In genomic region chr1:1678581-1679380, GRCh38 we compare ENCODE assay signal across 7 cellular contexts. TPM values are rescaled to one million over a fixed set of nuclear protein-coding genes. Genes with fewer than 3 reads are reported as not detected.
DNase-seq lines count a peak whose midpoint lies in the region; ATAC-seq and TF ChIP-seq lines count a peak whose summit lies in the region.

No MANE protein-coding gene starts in this region.

- peak overlapping the region; percentile 88 for H3K27ac ChIP-seq in naive thymus-derived CD4-positive, alpha-beta T cell (ENCODE audit: low read depth, low read length)
- H3K27ac ChIP-seq in gastrocnemius medialis: no peak overlapping the region

- H3K36me3 ChIP-seq in naive thymus-derived CD4-positive, alpha-beta T cell (ENCODE audit: control insufficient read depth in 2 of 3, insufficient read depth in 3 of 3, low read length in 3 of 3): peaks cover 0 to 16% (median 0%) of the 10 kb centered on the region in 3 experiments
- H3K36me3 ChIP-seq in gastrocnemius medialis: peaks cover 0 to 7% of the 10 kb centered on the region in 2 donors

- peak overlapping the region; percentile 82 to 97 (median 90) for H3K4me3 Mint-ChIP-seq in naive thymus-derived CD4-positive, alpha-beta T cell

- no peaks in the 10 kb centered on the region for H3K27me3 ChIP-seq in naive thymus-derived CD4-positive, alpha-beta T cell (ENCODE audit: control insufficient read depth in 2 of 2, insufficient read depth in 2 of 2, low read length in 2 of 2)
- no peaks in the 10 kb centered on the region for H3K27me3 ChIP-seq in gastrocnemius medialis

- H3K36me3 Mint-ChIP-seq in naive thymus-derived CD4-positive, alpha-beta T cell: peaks cover 0 to 11% (median 0%) of the 10 kb centered on the region in 5 donors

- ATAC-seq in GM18519 (IDR thresholded peaks at IDR 0.05; ENCODE audit: low FRiP score, unreplicated experiment) (peak; percentile 32), gastrocnemius medialis (no peak)
- ATAC-seq in naive thymus-derived CD4-positive, alpha-beta T cell: peak; percentile 56

- H3K9me3 ChIP-seq in naive thymus-derived CD4-positive, alpha-beta T cell (ENCODE audit: control insufficient read depth in 2 of 3, low read length in 3 of 3): no peaks in the 10 kb centered on the region
- H3K9me3 ChIP-seq in gastrocnemius medialis: no peaks in the 10 kb centered on the region

- H3K27ac Mint-ChIP-seq in naive thymus-derived CD4-positive, alpha-beta T cell: peak overlapping the region; percentile 91 to 100 (median 96)

- peak; percentile 17 to 28 for DNase-seq in Kasumi-1 (lab: John Stamatoyannopoulos, UW)
- DNase-seq in cardiac fibroblast (ENCODE audit: low read depth in 2 of 2): no peak
- DNase-seq in naive thymus-derived CD4-positive, alpha-beta T cell: peak in 6 of 9 donors; percentile 29 to 56 (median 50)
- no peak for DNase-seq in SKM-1 treated with dmso at 0.1 percent for 144 hours (lab: John Stamatoyannopoulos, UW; ENCODE audit: unreplicated experiment)
- no peak for DNase-seq in NCI-H1105 treated with DMSO at 0.1 percent for 48 hours (lab: John Stamatoyannopoulos, UW)
- no peak for DNase-seq in gastrocnemius medialis

- in situ Hi-C loops in gastrocnemius medialis (cut with MboI; ENCODE audit: low sequenced_read_pairs in 4 of 4): no loop called here

- TF ChIP-seq POLR2A in gastrocnemius medialis (IDR thresholded peaks at IDR 0.05): no peak

- H3K9me3 Mint-ChIP-seq in naive thymus-derived CD4-positive, alpha-beta T cell: no peaks in the 10 kb centered on the region

- H3K4me1 Mint-ChIP-seq in naive thymus-derived CD4-positive, alpha-beta T cell: peaks cover 24 to 43% (median 30%) of the 10 kb centered on the region in 7 donors

- CTCF ChIA-PET in naive thymus-derived CD4-positive, alpha-beta T cell (lab: Charles Lee): interaction anchor here (0.7 kb wide), 1 partner anchor 14 kb away, joined by 3 read pairs; the partner anchor contains the start of gene SLC35E2B

- intact Hi-C loops in naive thymus-derived CD4-positive, alpha-beta T cell (cut with micrococcal nuclease): loop anchor here (2.0 to 5.0 kb wide), 2 partner anchors 20 to 229 kb away; partner anchors contain the start of gene CDK11B (in 1 of the 2)
- intact Hi-C loops in gastrocnemius medialis (cut with DNase I; ENCODE audit: low total_unique reads): no loop called here

- POLR2A ChIA-PET in naive thymus-derived CD4-positive, alpha-beta T cell (lab: Charles Lee): interaction anchor here (0.6 to 2.3 kb wide), 7 partner anchors 9 to 617 kb away, joined by 3 to 6 read pairs (median 4); partner anchors contain the start of gene MIB2

- no peaks in the 10 kb centered on the region for H3K27me3 Mint-ChIP-seq in naive thymus-derived CD4-positive, alpha-beta T cell

- H3K4me3 ChIP-seq in cardiac fibroblast (replicated peaks in 1 of 2; ENCODE audit: low read depth in 2 of 2, low read length in 2 of 2): no peak overlapping the region
- H3K4me3 ChIP-seq in naive thymus-derived CD4-positive, alpha-beta T cell (ENCODE audit: low read length): peak overlapping the region; percentile 77
- H3K4me3 ChIP-seq in gastrocnemius medialis: no peak overlapping the region

- TF ChIP-seq CTCF in cardiac fibroblast (IDR thresholded peaks at IDR 0.05; ENCODE audit: low read depth, low read length) (peak; percentile 32), gastrocnemius medialis (IDR thresholded peaks at IDR 0.05 in 4 of 5, conservative IDR thresholded peaks at IDR 0.05 in 1 of 5) (no peak)

- peaks cover 9 to 10% of the 10 kb centered on the region in 2 donors for H3K4me1 ChIP-seq in naive thymus-derived CD4-positive, alpha-beta T cell (ENCODE audit: control insufficient read depth in 2 of 2, insufficient read depth in 2 of 2, low read length in 2 of 2)
- H3K4me1 ChIP-seq in gastrocnemius medialis: peaks cover 0 to 7% of the 10 kb centered on the region in 2 donors

RNA-seq across cellular contexts. Expression of gene SLC35E2B, which starts 13.8 kb away (rescaled TPM):
- total RNA-seq in naive thymus-derived CD4-positive, alpha-beta T cell: 100 to 1,000 TPM in 2 of 5 experiments, 10 to 100 TPM in 3; 69.9 to 138 (median 76.7) TPM
- polyA plus RNA-seq in naive thymus-derived CD4-positive, alpha-beta T cell: 10 to 100 TPM; 45.4 to 66.3 TPM
- total RNA-seq in gastrocnemius medialis: 10 to 100 TPM; 13.5 to 21.8 (median 15.2) TPM

RNA-seq across cellular contexts. Expression of gene CDK11B, which starts 20.0 kb away (rescaled TPM):
- 10 to 100 TPM; 32.3 to 45.4 (median 41.9) TPM for total RNA-seq in naive thymus-derived CD4-positive, alpha-beta T cell
- polyA plus RNA-seq in naive thymus-derived CD4-positive, alpha-beta T cell: 10 to 100 TPM; 11.8 to 16.5 TPM
- 10 to 100 TPM; 19.5 to 49.0 (median 42.2) TPM for total RNA-seq in gastrocnemius medialis

RNA-seq across cellular contexts. Expression of gene CDK11A, which starts 45.4 kb away (rescaled TPM):
- 100 to 1,000 TPM in 4 of 5 experiments, 10 to 100 TPM in 1; 91.5 to 218 (median 157) TPM for total RNA-seq in naive thymus-derived CD4-positive, alpha-beta T cell
- 10 to 100 TPM in 1 of 2 donors, 1 to 10 TPM in 1; 9.8 to 17.2 TPM for polyA plus RNA-seq in naive thymus-derived CD4-positive, alpha-beta T cell
- total RNA-seq in gastrocnemius medialis: 10 to 100 TPM in 3 of 4 donors, 1 to 10 TPM in 1; 9.0 to 14.6 (median 11.6) TPM

RNA-seq across cellular contexts. Expression of gene MMP23B, which starts 46.8 kb away (rescaled TPM):
- 10 to 100 TPM in 1 of 5 experiments, 1 to 10 TPM in 4; 2.7 to 12.8 (median 4.2) TPM for total RNA-seq in naive thymus-derived CD4-positive, alpha-beta T cell
- not detected for polyA plus RNA-seq in naive thymus-derived CD4-positive, alpha-beta T cell
- total RNA-seq in gastrocnemius medialis: under 1 TPM in 1 of 4 donors, not detected in 3; 0.62 TPM

Comparison
In these comparisons a context has a peak if more than half of its experiments do, and no peak if none do; other contexts are left out.
1. ATAC-seq: peak in GM18519 (single experiment) and naive thymus-derived CD4-positive, alpha-beta T cell (single experiment); none in gastrocnemius medialis (0 of 2).
2. DNase-seq: peak in Kasumi-1 (2 of 2) and naive thymus-derived CD4-positive, alpha-beta T cell (6 of 9); none in cardiac fibroblast (0 of 2), SKM-1 treated with dmso at 0.1 percent for 144 hours (single experiment), NCI-H1105 treated with DMSO at 0.1 percent for 48 hours (single experiment) and gastrocnemius medialis (0 of 2).
3. RNA of gene CDK11A, which starts 45.4 kb away (total RNA-seq): 91.5 to 218 TPM in naive thymus-derived CD4-positive, alpha-beta T cell; 9.0 to 14.6 TPM in gastrocnemius medialis; every median in the first group is over 4 times any median in the second.